Comparison of ENCODE assay signal across 22 cellular contexts in the genomic region with DNA sequence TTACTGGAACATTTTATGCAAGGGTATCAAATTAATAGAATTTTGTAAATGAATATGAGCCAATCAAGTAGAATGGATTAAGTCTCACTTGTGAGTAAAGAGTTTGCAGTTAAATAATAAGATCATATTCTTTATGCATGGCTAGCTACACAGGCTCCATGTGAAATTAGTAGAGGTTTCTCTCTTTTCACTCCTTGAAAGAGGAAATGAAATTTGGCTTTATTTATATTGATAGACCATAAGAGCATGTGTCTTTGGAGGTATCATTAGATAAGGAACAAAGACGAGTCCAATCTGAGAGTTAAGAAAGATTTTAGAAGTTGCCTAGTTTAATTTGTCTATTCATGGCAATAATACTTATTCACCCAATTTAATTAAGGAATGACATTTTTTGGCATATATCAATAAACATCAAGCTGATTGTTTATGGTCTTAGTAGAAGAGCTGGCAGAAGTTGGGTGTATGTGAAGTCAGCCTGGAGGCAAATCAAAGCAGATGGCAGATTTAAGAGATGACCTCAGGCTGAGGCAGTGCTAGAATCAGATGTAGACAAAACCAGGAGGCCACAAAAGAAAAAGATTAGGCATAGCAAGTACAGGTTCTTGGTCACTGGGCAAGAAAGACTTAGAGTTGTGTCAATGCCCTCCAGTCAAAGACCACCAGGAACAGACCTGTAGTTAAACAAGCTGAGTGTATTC.
DNase-seq lines count a peak whose midpoint lies in the region; ATAC-seq, FAIRE-seq and TF ChIP-seq lines count a peak whose summit lies in the region.
"Had no signal": no experiment of that assay in that cellular context is flagged by ENCODE, and none has a peak within 500 bp of the region (broad histone marks: within the 10 kb centered on the region; RNA-seq: fewer than 3 reads in every experiment).

No MANE protein-coding gene starts in this region.

- CTCF ChIA-PET in GM12878 (lab: Yijun Ruan, JAX) = interaction anchor here (1.5 kb wide), 1 partner anchor 256 kb away, joined by 3 read pairs; no protein-coding TSS in a partner anchor

- DNase-seq in MV-4-11 (lab: John Stamatoyannopoulos, UW) = peak; percentile 16
- DNase-seq in GM12878 (ENCODE audit: low read depth, low spot score) = no peak
- DNase-seq in T-helper 9 cell = no peak
- no peak for DNase-seq in D721Med (ENCODE audit: insufficient read length, low spot score)
- DNase-seq in G401 (ENCODE audit: low spot score) = no peak
- no peak for DNase-seq in upper lobe of left lung
- DNase-seq: DMS153; EL; MM.1S; NCI-H1105 treated with DMSO at 0.1 percent for 48 hours; NCI-H1694 treated with DMSO at 0.1 percent for 48 hours; NCI-H2107; NCI-H226; NCI-H524 treated with DMSO at 0.1 percent for 48 hours; NK-92 treated with Interleukin-12 subunit alpha and Interleukin-12 subunit beta, amount 100 ng/mL, for 24 hours; Peyer's patch had no signal

- no TSS peak for BruUV-seq in GM12878 (replicated peaks; lab: Mats Ljungman, UMichigan)

- TF ChIP-seq CTCF in GM12878 (IDR thresholded peaks at IDR 0.05 in 2 of 3, conservative IDR thresholded peaks at IDR 0.05 in 1 of 3; ENCODE audit: control insufficient read depth in 2 of 3, extremely low read depth in 1 of 3, insufficient read depth in 1 of 3, low read depth in 3 of 3, low read length in 3 of 3) (no peak), D721Med (IDR thresholded peaks at IDR 0.05; ENCODE audit: insufficient read depth, missing control alignments) (no peak), upper lobe of left lung (IDR thresholded peaks at IDR 0.05) (no peak)

- SMC1A ChIA-PET in GM12878 (lab: Charles Lee; ENCODE audit: uncharacterized antibody, unreplicated experiment) = no interaction called here

- no peak for TF ChIP-seq RAD21 in GM12878 (IDR thresholded peaks at IDR 0.05; ENCODE audit: insufficient read depth, low read depth, low read length)

- ATAC-seq in GM18498 (IDR thresholded peaks at IDR 0.05; ENCODE audit: unreplicated experiment) (peak; percentile 54), GM21360 (IDR thresholded peaks at IDR 0.05; ENCODE audit: unreplicated experiment) (peak; percentile 78), GM12878 (0 out of 3 replicates have a peak, but pooled peaks have one; percentile 33), upper lobe of left lung (ENCODE audit: low FRiP score in 2 of 2) (no peak)
- ATAC-seq: A549, GM23338, Right ventricle myocardium inferior had no signal

- TF ChIP-seq EP300 in GM12878 (IDR thresholded peaks at IDR 0.05; ENCODE audit: borderline replicate concordance in 1 of 2, control insufficient read depth in 1 of 2, low read depth in 2 of 2, low read length in 2 of 2) = no peak
- no peak for TF ChIP-seq EP300 in upper lobe of left lung (IDR thresholded peaks at IDR 0.05)

- 0% methylated on average over 1 of the region's 1 CpG for WGBS in GM12878 (ENCODE audit: insufficient coverage, insufficient replicate concordance, low lambda C conversion rate, missing lambda C conversion rate)
- 60 to 72% methylated on average over 1 of the region's 1 CpG for WGBS in upper lobe of left lung, 2 donors

- no peak overlapping the region for H3K27ac ChIP-seq in GM12878 (ENCODE audit: control insufficient read depth, insufficient read depth)
- H3K27ac ChIP-seq in upper lobe of left lung = no peak overlapping the region
- H3K27ac ChIP-seq: A549, C4-2B, Peyer's patch had no signal

- H2AFZ ChIP-seq in GM12878 (ENCODE audit: control insufficient read depth, low read depth, low read length) = no peak overlapping the region
- H2AFZ ChIP-seq: GM23338 had no signal

- H3K4me2 ChIP-seq in GM12878 (ENCODE audit: control insufficient read depth, insufficient read depth) = no peak overlapping the region
- H3K4me2 ChIP-seq: A549, GM23338 had no signal

- H3K27me3 ChIP-seq in GM12878 (replicated peaks in 1 of 2; ENCODE audit: control insufficient read depth in 2 of 2, insufficient read depth in 2 of 2, low read length in 1 of 2) (no peaks in the 10 kb centered on the region), upper lobe of left lung (no peaks in the 10 kb centered on the region)
- H3K27me3 ChIP-seq: Peyer's patch had no signal

- TF ChIP-seq POLR2A in GM12878 (IDR thresholded peaks at IDR 0.05; ENCODE audit: low read depth, low read length) = no peak
- no peak for TF ChIP-seq POLR2A in upper lobe of left lung (IDR thresholded peaks at IDR 0.05)

- intact Hi-C loops in GM12878 (cut with micrococcal nuclease; ENCODE audit: unreplicated experiment) = no loop called here

- FAIRE-seq in GM12878 (lab: Jason Lieb, UNC) (no peak), D721Med (lab: Jason Lieb, UNC) (no peak)
- FAIRE-seq: A549 had no signal

- in situ Hi-C loops in GM12878 (cut with MboI) = no loop called here
- in situ Hi-C loops in G401 (cut with HindIII; ENCODE audit: low sequenced_read_pairs) = no loop called here

- no peaks in the 10 kb centered on the region for H3K79me2 ChIP-seq in GM12878 (ENCODE audit: control insufficient read depth, insufficient read depth, low read length)

- H3K4me1 ChIP-seq in GM12878 (ENCODE audit: control insufficient read depth, insufficient read depth, low read length) (no peaks in the 10 kb centered on the region), upper lobe of left lung (no peaks in the 10 kb centered on the region)
- H3K4me1 ChIP-seq: A549, Peyer's patch had no signal

- H3K9ac ChIP-seq in GM12878 (ENCODE audit: control insufficient read depth, insufficient read depth, low read length) = no peak overlapping the region

- RAD21 ChIA-PET in GM12878 (lab: Charles Lee; ENCODE audit: unreplicated experiment) = no interaction called here

- POLR2A ChIA-PET in GM12878 (lab: Charles Lee) = no interaction called here

- H4K20me1 ChIP-seq in GM12878 (ENCODE audit: control insufficient read depth, insufficient read depth) = no peaks in the 10 kb centered on the region

- H3K36me3 ChIP-seq in GM12878 (ENCODE audit: control insufficient read depth in 2 of 2, insufficient read depth in 2 of 2, low read length in 1 of 2) (no peaks in the 10 kb centered on the region), upper lobe of left lung (no peaks in the 10 kb centered on the region)
- H3K36me3 ChIP-seq: Peyer's patch had no signal

- no peaks in the 10 kb centered on the region for H3K9me3 ChIP-seq in GM12878 (replicated peaks; ENCODE audit: control insufficient read depth, insufficient read depth, low read length)
- H3K9me3 ChIP-seq in upper lobe of left lung = no peaks in the 10 kb centered on the region
- H3K9me3 ChIP-seq: A549, Peyer's patch had no signal

- no peak overlapping the region for H3K4me3 ChIP-seq in GM12878
- no peak overlapping the region for H3K4me3 ChIP-seq in upper lobe of left lung
- H3K4me3 ChIP-seq: A549, GM23338, Peyer's patch had no signal

TF ChIP-seq in GM12878, 131 proteins besides CTCF, POLR2A, EP300 and RAD21:
- TF ChIP-seq CBFB (IDR thresholded peaks at IDR 0.05; ENCODE audit: low read depth) = no peak
- TF ChIP-seq HCFC1 (IDR thresholded peaks at IDR 0.05; ENCODE audit: low read length) = no peak
- no peak for TF ChIP-seq HDAC2 (IDR thresholded peaks at IDR 0.05)
- no peak for TF ChIP-seq CREB1 (IDR thresholded peaks at IDR 0.05; ENCODE audit: low read depth)
- TF ChIP-seq BHLHE40 (IDR thresholded peaks at IDR 0.05; ENCODE audit: borderline replicate concordance in 1 of 2, low read depth in 2 of 2, low read length in 1 of 2) = no peak
- TF ChIP-seq GABPA (IDR thresholded peaks at IDR 0.05; ENCODE audit: low read depth) = no peak
- TF ChIP-seq NBN (IDR thresholded peaks at IDR 0.05) = no peak
- TF ChIP-seq, protein P1, sequence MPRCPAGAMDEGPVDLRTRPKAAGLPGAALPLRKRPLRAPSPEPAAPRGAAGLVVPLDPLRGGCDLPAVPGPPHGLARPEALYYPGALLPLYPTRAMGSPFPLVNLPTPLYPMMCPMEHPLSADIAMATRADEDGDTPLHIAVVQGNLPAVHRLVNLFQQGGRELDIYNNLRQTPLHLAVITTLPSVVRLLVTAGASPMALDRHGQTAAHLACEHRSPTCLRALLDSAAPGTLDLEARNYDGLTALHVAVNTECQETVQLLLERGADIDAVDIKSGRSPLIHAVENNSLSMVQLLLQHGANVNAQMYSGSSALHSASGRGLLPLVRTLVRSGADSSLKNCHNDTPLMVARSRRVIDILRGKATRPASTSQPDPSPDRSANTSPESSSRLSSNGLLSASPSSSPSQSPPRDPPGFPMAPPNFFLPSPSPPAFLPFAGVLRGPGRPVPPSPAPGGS (IDR thresholded peaks at IDR 0.05; ENCODE audit: borderline replicate concordance, insufficient read depth, low read depth, low read length, poor library complexity, severe bottlenecking) = no peak

Comparison
In these comparisons a context has a peak if more than half of its experiments do, and no peak if none do; other contexts are left out.
1. ATAC-seq: peak in GM18498 (single experiment), GM21360 (single experiment) and GM12878 (single experiment); none in upper lobe of left lung (0 of 2).